ENCODE assay signal across 1 cellular context in genomic region chr5:98927242-98927987, GRCh38.
TF ChIP-seq lines count a peak whose summit lies in the region.

No MANE protein-coding gene starts in this region.

TF ChIP-seq in HepG2, 621 proteins besides CTCF, POLR2A, EP300 and RAD21 (continued from another document):
- no peak for TF ChIP-seq HOMEZ (CRISPR knock-in tag; IDR thresholded peaks at IDR 0.05; ENCODE audit: low read depth)
- no peak for TF ChIP-seq GRHL1 (CRISPR knock-in tag; conservative IDR thresholded peaks at IDR 0.05)
- no peak for TF ChIP-seq EHMT2 (IDR thresholded peaks at IDR 0.05; ENCODE audit: borderline replicate concordance, low read depth, low read length)
- no peak for TF ChIP-seq RELA (CRISPR knock-in tag; IDR thresholded peaks at IDR 0.05)
- TF ChIP-seq ZNF674 (CRISPR knock-in tag; IDR thresholded peaks at IDR 0.05; ENCODE audit: low read depth): no peak
- peak; percentile 16; the same call in 1 of the 2 replicates for TF ChIP-seq NCOR1 (IDR thresholded peaks at IDR 0.05; ENCODE audit: borderline replicate concordance, low read length)
- TF ChIP-seq ZNF24 (IDR thresholded peaks at IDR 0.05): no peak
